In genomic region chr1:40162791-40163441, GRCh38 we compare ENCODE assay signal across 9 cellular contexts. TPM values are rescaled to one million over a fixed set of nuclear protein-coding genes. Genes with fewer than 3 reads are reported as not detected.
DNase-seq lines count a peak whose midpoint lies in the region; ATAC-seq and TF ChIP-seq lines count a peak whose summit lies in the region.
"Had no signal": no experiment of that assay in that cellular context is flagged by ENCODE, and none has a peak within 500 bp of the region (broad histone marks: within the 10 kb centered on the region; RNA-seq: fewer than 3 reads in every experiment).

No MANE protein-coding gene starts in this region.

- 10 to 19% (median 12%) methylated on average over 3 of the region's 3 CpGs for WGBS in heart left ventricle, 4 donors

- DNase-seq in heart left ventricle (no peak), Right ventricle myocardium inferior (ENCODE audit: missing footprints) (no peak), left kidney (ENCODE audit: low read depth, low spot score) (peak; percentile 21), uterus (no peak), NCI-H2029 (lab: John Stamatoyannopoulos, UW) (no peak), SW480 (ENCODE audit: low spot score) (no peak)
- DNase-seq: NCI-H1694 had no signal

- TF ChIP-seq CTCF in heart left ventricle (IDR thresholded peaks at IDR 0.05) (no peak), VCaP (conservative IDR thresholded peaks at IDR 0.05) (no peak), uterus (IDR thresholded peaks at IDR 0.05) (no peak)

- H3K27ac ChIP-seq in heart left ventricle (peak overlapping the region in 2 of 12 donors; percentile 96 to 97), VCaP (peak overlapping the region; percentile 90), uterus (peak overlapping the region in 1 of 2 donors; percentile 90)

- H3K4me3 ChIP-seq in heart left ventricle (peak overlapping the region; percentile 56 to 97 (median 86)), uterus (peak overlapping the region; percentile 82 to 97)

- intact Hi-C loops in heart left ventricle (cut with DNase I) (loop anchor here in 7 of 10 donors (5.0 to 10.0 kb wide), 3 partner anchors 92 to 154 kb away; partner anchors contain the start of genes ZMPSTE24 (in 6 of the 7) and COL9A2 (in 1 of the 7)), Right ventricle myocardium inferior (cut with DNase I) (loop anchor here (5.0 kb wide), 1 partner anchor 94 kb away; the partner anchor contains the start of gene ZMPSTE24), uterus (cut with DNase I; ENCODE audit: low total_unique reads) (no loop called here)

- peaks cover 13 to 52% (median 37%) of the 10 kb centered on the region in 12 donors for H3K4me1 ChIP-seq in heart left ventricle
- H3K4me1 ChIP-seq in uterus, result no peaks in the 10 kb centered on the region

- no peak for TF ChIP-seq POLR2A in heart left ventricle (IDR thresholded peaks at IDR 0.05)
- no peak for TF ChIP-seq POLR2A in uterus (IDR thresholded peaks at IDR 0.05)

- no peak for ATAC-seq in heart left ventricle
- no peak for ATAC-seq in Right ventricle myocardium inferior
- ATAC-seq in GM18861 (IDR thresholded peaks at IDR 0.05; ENCODE audit: unreplicated experiment), result no peak

- H3K36me3 ChIP-seq in heart left ventricle, result no peaks in the 10 kb centered on the region
- no peaks in the 10 kb centered on the region for H3K36me3 ChIP-seq in uterus

- no peaks in the 10 kb centered on the region for H3K27me3 ChIP-seq in heart left ventricle
- no peaks in the 10 kb centered on the region for H3K27me3 ChIP-seq in uterus

- H3K9me3 ChIP-seq in heart left ventricle (no peaks in the 10 kb centered on the region), uterus (no peaks in the 10 kb centered on the region)

RNA-seq across cellular contexts. Expression of gene RLF, which starts 1.7 kb away (rescaled TPM):
- 10 to 100 TPM in 8 of 9 donors, 1 to 10 TPM in 1; 9.1 to 14.5 (median 12.3) TPM for total RNA-seq in heart left ventricle
- 1 to 10 TPM; 2.7 to 8.0 TPM for polyA plus RNA-seq in heart left ventricle
- 12.7 TPM for total RNA-seq in Right ventricle myocardium inferior
- total RNA-seq in uterus, result 10 to 100 TPM; 17.9 to 68.0 (median 28.9) TPM
